In the genomic region with DNA sequence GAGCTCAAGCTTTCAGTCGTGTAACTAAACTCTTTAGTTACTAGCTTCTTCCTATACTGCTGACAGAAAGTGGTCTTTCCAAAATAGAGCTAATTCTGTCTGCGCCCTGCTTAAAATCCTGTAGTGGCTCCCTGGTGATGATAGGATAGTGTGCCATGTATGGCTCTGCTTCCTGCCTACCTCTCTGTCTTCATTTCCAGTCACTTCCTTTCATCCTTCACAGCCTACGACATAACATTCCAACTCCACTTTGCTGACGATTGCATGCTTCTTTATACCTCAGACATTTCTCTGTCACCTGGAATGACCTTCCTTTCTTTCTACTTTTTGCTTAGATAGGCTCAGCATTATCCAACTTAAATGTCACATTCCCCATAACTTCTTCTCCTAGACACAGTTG, we compare ENCODE assay signal across 24 cellular contexts.
"Had no signal": no experiment of that assay in that cellular context is flagged by ENCODE, and none has a peak within 500 bp of the region (broad histone marks: within the 10 kb centered on the region; RNA-seq: fewer than 3 reads in every experiment).

No MANE protein-coding gene starts in this region.

- H3K4me1 ChIP-seq: ascending aorta had no signal

- H3K36me3 Mint-ChIP-seq: activated naive CD4-positive, alpha-beta T cell treated with anti-CD3 and anti-CD28 coated beads, Interleukin-2, amount 50 U/mL, for 24 hours; activated naive CD8-positive, alpha-beta T cell treated with anti-CD3 and anti-CD28 coated beads, Interleukin-2, amount 10 ng/mL, durations not matched to agents 7 days and 5 days had no signal

- H3K36me3 ChIP-seq: ascending aorta, MG63 had no signal

- ATAC-seq: activated CD8-positive, alpha-beta T cell treated with anti-CD3 and anti-CD28 coated beads for 36 hours; Panc1 had no signal

- DNase-seq: activated CD4-positive, alpha-beta T cell treated with anti-CD3 and anti-CD28 coated beads, Interleukin-2, amount 10 ng/mL, durations not matched to agents 24 days and 14 days; activated CD4-positive, alpha-beta T cell treated with anti-CD3 and anti-CD28 coated beads, Interleukin-2, amount 50 U/mL, for 4 hours; activated CD8-positive, alpha-beta T cell treated with anti-CD3 and anti-CD28 coated beads for 36 hours; activated gamma-delta T cell; activated naive CD4-positive, alpha-beta T cell treated with Interleukin-2 at 50 U/mL for 16 hours; activated naive CD8-positive, alpha-beta T cell treated with anti-CD3 and anti-CD28 coated beads, Interleukin-2, amount 10 ng/mL, durations not matched to agents 7 days and 5 days; activated T-cell treated with anti-CD3 and anti-CD28 coated beads, Interleukin-2, amount 50 U/mL, for 24 hours; amygdala; Kasumi-1; KG1; MG63; NCI-H1048; NCI-H1105 treated with DMSO at 0.1 percent for 48 hours; NCI-H1436; NCI-H1694; NCI-H1930; NCI-H2081 treated with DMSO at 0.1 percent for 48 hours; NCI-H345; NCI-H524 treated with DMSO at 0.1 percent for 48 hours; T1000 had no signal

- H3K27me3 ChIP-seq: ascending aorta had no signal

- H3K27ac ChIP-seq: ascending aorta had no signal

- H3K27me3 Mint-ChIP-seq: activated CD4-positive, alpha-beta T cell treated with anti-CD3 and anti-CD28 coated beads, Interleukin-2, amount 10 ng/mL, durations not matched to agents 24 days and 14 days; activated CD8-positive, alpha-beta T cell treated with anti-CD3 and anti-CD28 coated beads for 36 hours; activated naive CD4-positive, alpha-beta T cell treated with anti-CD3 and anti-CD28 coated beads, Interleukin-2, amount 50 U/mL, for 24 hours; activated naive CD8-positive, alpha-beta T cell treated with anti-CD3 and anti-CD28 coated beads, Interleukin-2, amount 10 ng/mL, durations not matched to agents 7 days and 5 days; activated T-cell treated with anti-CD3 and anti-CD28 coated beads, Interleukin-2, amount 50 U/mL, for 24 hours had no signal

- H3K9me3 ChIP-seq: ascending aorta, MG63 had no signal

- H3K4me3 ChIP-seq: ascending aorta, MG63 had no signal

- H3K27ac Mint-ChIP-seq: activated CD4-positive, alpha-beta T cell treated with anti-CD3 and anti-CD28 coated beads, Interleukin-2, amount 10 ng/mL, durations not matched to agents 24 days and 14 days; activated CD8-positive, alpha-beta T cell treated with anti-CD3 and anti-CD28 coated beads for 36 hours; activated naive CD8-positive, alpha-beta T cell treated with anti-CD3 and anti-CD28 coated beads, Interleukin-2, amount 10 ng/mL, durations not matched to agents 7 days and 5 days; activated T-cell treated with anti-CD3 and anti-CD28 coated beads, Interleukin-2, amount 50 U/mL, for 24 hours; activated T-helper 2 cell treated with anti-CD3 and anti-CD28 coated beads, Interferon-gamma antibody, Interleukin-2, Interleukin-4, amounts not matched to agents 10 μg/mL and 5 μg/mL and 100 μg/mL, durations not matched to agents 14 hours and 24 hours and 36 hours had no signal

- H3K4me3 Mint-ChIP-seq: activated CD4-positive, alpha-beta T cell treated with anti-CD3 and anti-CD28 coated beads, Interleukin-2, amount 10 ng/mL, durations not matched to agents 24 days and 14 days; activated CD8-positive, alpha-beta T cell treated with anti-CD3 and anti-CD28 coated beads for 36 hours; activated naive CD4-positive, alpha-beta T cell treated with anti-CD3 and anti-CD28 coated beads, Interleukin-2, amount 50 U/mL, for 24 hours; activated naive CD8-positive, alpha-beta T cell treated with anti-CD3 and anti-CD28 coated beads, Interleukin-2, amount 10 ng/mL, durations not matched to agents 7 days and 5 days; activated T-cell treated with anti-CD3 and anti-CD28 coated beads, Interleukin-2, amount 50 U/mL, for 24 hours had no signal

- H3K9me3 Mint-ChIP-seq: activated CD4-positive, alpha-beta T cell treated with anti-CD3 and anti-CD28 coated beads, Interleukin-2, amount 10 ng/mL, durations not matched to agents 24 days and 14 days; activated CD8-positive, alpha-beta T cell treated with anti-CD3 and anti-CD28 coated beads for 36 hours; activated naive CD4-positive, alpha-beta T cell treated with anti-CD3 and anti-CD28 coated beads, Interleukin-2, amount 50 U/mL, for 24 hours; activated naive CD8-positive, alpha-beta T cell treated with anti-CD3 and anti-CD28 coated beads, Interleukin-2, amount 10 ng/mL, durations not matched to agents 7 days and 5 days; activated T-cell treated with anti-CD3 and anti-CD28 coated beads, Interleukin-2, amount 50 U/mL, for 24 hours; activated T-helper 2 cell treated with anti-CD3 and anti-CD28 coated beads, Interferon-gamma antibody, Interleukin-2, Interleukin-4, amounts not matched to agents 10 μg/mL and 5 μg/mL and 100 μg/mL, durations not matched to agents 14 hours and 24 hours and 36 hours had no signal

- H3K4me1 Mint-ChIP-seq: activated CD4-positive, alpha-beta T cell treated with anti-CD3 and anti-CD28 coated beads, Interleukin-2, amount 10 ng/mL, durations not matched to agents 24 days and 14 days; activated naive CD4-positive, alpha-beta T cell treated with anti-CD3 and anti-CD28 coated beads, Interleukin-2, amount 50 U/mL, for 24 hours; activated naive CD8-positive, alpha-beta T cell treated with anti-CD3 and anti-CD28 coated beads, Interleukin-2, amount 10 ng/mL, durations not matched to agents 7 days and 5 days had no signal
